In the genomic region with DNA sequence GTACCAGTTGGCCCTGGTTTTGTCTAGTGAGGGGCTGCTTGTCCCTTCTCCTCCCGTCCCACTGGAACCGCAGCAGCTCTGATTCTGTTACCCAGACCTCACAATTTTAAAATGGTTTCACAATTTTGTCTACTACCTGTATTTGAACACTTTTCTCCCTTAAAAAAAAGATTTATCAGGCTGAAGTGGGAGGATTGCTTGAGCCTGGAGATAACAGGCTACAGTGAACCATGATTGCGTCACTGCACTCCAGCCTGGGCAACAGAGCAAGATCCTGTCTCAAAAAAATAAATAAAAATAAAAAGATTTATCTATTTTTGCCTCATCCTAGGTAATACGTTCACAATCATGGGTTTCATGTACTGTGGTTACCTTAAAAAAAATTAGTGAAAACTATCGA, we compare ENCODE assay signal across 8 cellular contexts. TPM values are rescaled to one million over a fixed set of nuclear protein-coding genes. Genes with fewer than 3 reads are reported as not detected.
DNase-seq lines count a peak whose midpoint lies in the region; ATAC-seq and TF ChIP-seq lines count a peak whose summit lies in the region.

No MANE protein-coding gene starts in this region.

- H3K4me1 ChIP-seq in Karpas-422 (ENCODE audit: low read length) = peaks cover 35% of the 10 kb centered on the region

- peaks cover 0 to 2% (median 0%) of the 10 kb centered on the region in 9 donors for H3K9me3 Mint-ChIP-seq in naive thymus-derived CD8-positive, alpha-beta T cell

- TF ChIP-seq CTCF in AG10803 (conservative IDR thresholded peaks at IDR 0.05; ENCODE audit: low read length) (no peak), choroid plexus epithelial cell (conservative IDR thresholded peaks at IDR 0.05; ENCODE audit: low read depth, low read length) (no peak)

- H3K27ac Mint-ChIP-seq in naive thymus-derived CD8-positive, alpha-beta T cell = peak overlapping the region in 9 of 10 donors; percentile 97 to 100 (median 98)

- H3K36me3 Mint-ChIP-seq in naive thymus-derived CD8-positive, alpha-beta T cell = peaks cover 0 to 4% (median 0%) of the 10 kb centered on the region in 3 donors

- no peak overlapping the region for H2AFZ ChIP-seq in Karpas-422 (ENCODE audit: low read length)

- H3K4me3 ChIP-seq in AG10803 (ENCODE audit: low read length) (peak overlapping the region; percentile 76), Karpas-422 (ENCODE audit: low read length) (peak overlapping the region; percentile 96), choroid plexus epithelial cell (ENCODE audit: low read depth, low read length) (peak overlapping the region; percentile 63)

- H3K4me1 Mint-ChIP-seq in naive thymus-derived CD8-positive, alpha-beta T cell = peaks cover 13 to 25% (median 22%) of the 10 kb centered on the region in 4 donors

- peak overlapping the region; percentile 96 for H3K9ac ChIP-seq in Karpas-422 (ENCODE audit: low read length)

- H3K27me3 ChIP-seq in Karpas-422 (ENCODE audit: low read length) = no peaks in the 10 kb centered on the region

- no peaks in the 10 kb centered on the region for H3K9me3 ChIP-seq in Karpas-422 (ENCODE audit: low read length)

- peak overlapping the region; percentile 52; the same call in 1 of the 2 replicates for H3K27ac ChIP-seq in Karpas-422 (ENCODE audit: low read length)

- DNase-seq in AG10803 (ENCODE audit: low read depth) (no peak), Karpas-422 (no peak), choroid plexus epithelial cell (ENCODE audit: low read depth) (no peak), NCI-H226 (no peak)
- DNase-seq in naive thymus-derived CD8-positive, alpha-beta T cell = no peak
- DNase-seq in activated CD8-positive, alpha-beta memory T cell treated with anti-CD3 and anti-CD28 coated beads, Interleukin-2, amount 50 U/mL, for 48 hours = no peak

- peaks cover 19% of the 10 kb centered on the region; the same call in 1 of the 2 replicates for H4K20me1 ChIP-seq in Karpas-422 (ENCODE audit: insufficient read depth, low read depth, low read length)

- H3K79me2 ChIP-seq in Karpas-422 (ENCODE audit: low read length) = peaks cover 18% of the 10 kb centered on the region

- no peaks in the 10 kb centered on the region for H3K9me2 ChIP-seq in Karpas-422 (replicated peaks; ENCODE audit: insufficient read depth, low read length)

- H3K4me3 Mint-ChIP-seq in naive thymus-derived CD8-positive, alpha-beta T cell = peak overlapping the region in 9 of 10 donors; percentile 22 to 99 (median 96)

- POLR2A ChIA-PET in naive thymus-derived CD8-positive, alpha-beta T cell (lab: Charles Lee) = interaction anchor here (1.2 to 3.9 kb wide), 3 partner anchors 14 to 25 kb away, joined by 6 to 46 read pairs (median 33); partner anchors contain the start of genes FOXA3, MYPOP and SYMPK

- ATAC-seq in naive thymus-derived CD8-positive, alpha-beta T cell = no peak
- no peak for ATAC-seq in HG02970 (IDR thresholded peaks at IDR 0.05; ENCODE audit: low FRiP score, unreplicated experiment)
- no peak for ATAC-seq in HG03520 (IDR thresholded peaks at IDR 0.05; ENCODE audit: unreplicated experiment)

- H3K27me3 Mint-ChIP-seq in naive thymus-derived CD8-positive, alpha-beta T cell = no peaks in the 10 kb centered on the region

- H3K4me2 ChIP-seq in Karpas-422 (ENCODE audit: low read depth, low read length, poor library complexity, severe bottlenecking) = peak overlapping the region; percentile 68

- H3K36me3 ChIP-seq in Karpas-422 (ENCODE audit: insufficient read depth, low read length) = no peaks in the 10 kb centered on the region; the same call in 1 of the 2 replicates

RNA-seq across cellular contexts. Expression of gene IRF2BP1, which starts 1.4 kb away (rescaled TPM):
- total RNA-seq in Karpas-422 (2014; rRNA removed; shearing (Covaris generic); ENCODE audit: low replicate concordance) = 21.1 and 65.1 TPM in 2 replicates
- 10 to 100 TPM; 32.9 to 33.8 TPM for total RNA-seq in naive thymus-derived CD8-positive, alpha-beta T cell
- polyA plus RNA-seq in naive thymus-derived CD8-positive, alpha-beta T cell = 1 to 10 TPM; 7.0 to 9.1 (median 7.6) TPM

RNA-seq across cellular contexts. Expression of gene MYPOP, which starts 15.1 kb away (rescaled TPM):
- 5.3 and 6.8 TPM in 2 replicates for total RNA-seq in Karpas-422 (2014; rRNA removed; shearing (Covaris generic); ENCODE audit: low replicate concordance)
- total RNA-seq in naive thymus-derived CD8-positive, alpha-beta T cell = 10 to 100 TPM; 10.5 to 10.9 TPM
- polyA plus RNA-seq in naive thymus-derived CD8-positive, alpha-beta T cell = under 1 TPM in 1 of 3 donors, not detected in 2; 0.23 TPM

RNA-seq across cellular contexts. Expression of gene FOXA3, which starts 23.2 kb away (rescaled TPM):
- total RNA-seq in Karpas-422 (2014; rRNA removed; shearing (Covaris generic); ENCODE audit: low replicate concordance) = 0.69 TPM in 1 of 2 replicates, not detected in the other
- total RNA-seq in naive thymus-derived CD8-positive, alpha-beta T cell = not detected
- polyA plus RNA-seq in naive thymus-derived CD8-positive, alpha-beta T cell = not detected

RNA-seq across cellular contexts. Expression of gene SYMPK, which starts 24.4 kb away (rescaled TPM):
- total RNA-seq in Karpas-422 (2014; rRNA removed; shearing (Covaris generic); ENCODE audit: low replicate concordance) = 28.3 and 75.2 TPM in 2 replicates
- 10 to 100 TPM; 89.9 to 91.1 TPM for total RNA-seq in naive thymus-derived CD8-positive, alpha-beta T cell
- polyA plus RNA-seq in naive thymus-derived CD8-positive, alpha-beta T cell = 10 to 100 TPM in 2 of 3 donors, 1 to 10 TPM in 1; 4.4 to 15.4 (median 13.8) TPM

RNA-seq across cellular contexts. Expression of gene NANOS2, which starts 27.3 kb away (rescaled TPM):
- total RNA-seq in Karpas-422 (2014; rRNA removed; shearing (Covaris generic); ENCODE audit: low replicate concordance) = not detected in 2 replicates
- not detected for total RNA-seq in naive thymus-derived CD8-positive, alpha-beta T cell
- not detected for polyA plus RNA-seq in naive thymus-derived CD8-positive, alpha-beta T cell
